ENCODE assay signal across 8 cellular contexts in the genomic region with DNA sequence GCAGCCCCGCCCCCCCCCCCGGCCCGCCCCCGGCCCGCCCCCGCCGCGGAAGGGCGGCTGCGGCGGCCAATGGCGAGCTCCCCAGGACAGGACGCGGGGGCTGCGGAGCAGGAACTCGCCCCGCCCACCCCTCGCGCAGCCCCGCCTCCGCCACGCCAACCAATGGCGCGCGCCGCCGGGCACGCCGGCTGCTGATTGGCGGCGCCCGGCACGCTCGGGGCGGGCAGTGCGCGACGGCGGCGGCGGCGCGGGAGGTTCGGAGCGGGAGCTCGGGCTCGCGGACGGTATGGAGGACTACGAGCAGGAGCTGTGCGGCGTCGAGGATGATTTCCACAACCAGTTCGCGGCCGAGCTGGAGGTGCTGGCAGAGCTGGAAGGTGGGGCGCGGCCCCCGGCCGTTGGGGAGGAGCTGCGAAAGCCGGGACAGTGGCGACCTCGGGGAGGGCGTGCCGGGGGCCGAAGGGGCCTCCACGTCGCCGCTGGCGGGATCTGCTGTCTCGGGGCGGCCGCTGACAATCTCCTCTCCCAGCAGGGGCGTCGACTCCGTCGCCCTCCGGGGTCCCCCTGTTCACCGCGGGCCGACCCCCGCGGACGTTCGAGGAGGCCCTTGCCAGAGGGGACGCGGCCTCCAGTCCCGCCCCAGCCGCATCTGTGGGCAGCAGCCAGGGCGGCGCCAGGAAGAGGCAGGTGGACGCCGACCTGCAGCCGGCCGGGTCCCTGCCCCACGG. TPM values are rescaled to one million over a fixed set of nuclear protein-coding genes. Genes with fewer than 3 reads are reported as not detected.
DNase-seq lines count a peak whose midpoint lies in the region; ATAC-seq and TF ChIP-seq lines count a peak whose summit lies in the region.

TSS of gene CHTF18 (plus strand) at position 222 of the 728 bp plus-strand sequence. CDS start at position 287, 65 bp downstream.

- CTCF ChIA-PET in naive thymus-derived CD4-positive, alpha-beta T cell (lab: Charles Lee), result no interaction called here

- H4K20me1 ChIP-seq in GM23338 (replicated peaks; ENCODE audit: insufficient read depth), result peaks cover 10% of the 10 kb centered on the region
- H4K20me1 ChIP-seq in fibroblast of lung (ENCODE audit: control insufficient read depth, extremely low read depth, insufficient read depth, low read length), result no peaks in the 10 kb centered on the region

- H3K27ac Mint-ChIP-seq in GM23338, result peak within 1 kb of the TSS; percentile 86; the same call in 1 of the 2 replicates
- peak within 1 kb of the TSS; percentile 56 for H3K27ac Mint-ChIP-seq in activated T-helper 17 cell treated with anti-CD3 and anti-CD28 coated beads, Interleukin-2, amount 50 U/mL, for 72 hours
- H3K27ac Mint-ChIP-seq in naive thymus-derived CD4-positive, alpha-beta T cell, result peak within 1 kb of the TSS in 6 of 9 donors; percentile 53 to 89 (median 78)
- H3K27ac Mint-ChIP-seq in stimulated activated effector memory CD8-positive, alpha-beta T cell treated with anti-CD3 and anti-CD28 coated beads, Interleukin-12 subunit alpha, Interleukin-12 subunit beta, amount 100 ng/mL, for 72 hours, result peak within 1 kb of the TSS; percentile 81

- peaks cover 17% of the 10 kb centered on the region for H3K36me3 Mint-ChIP-seq in GM23338 (ENCODE audit: low read depth)
- H3K36me3 Mint-ChIP-seq in activated T-helper 17 cell treated with anti-CD3 and anti-CD28 coated beads, Interleukin-2, amount 50 U/mL, for 72 hours (ENCODE audit: low read depth), result peaks cover 12% of the 10 kb centered on the region
- peaks cover 0 to 6% (median 0%) of the 10 kb centered on the region in 5 donors for H3K36me3 Mint-ChIP-seq in naive thymus-derived CD4-positive, alpha-beta T cell
- peaks cover 44% of the 10 kb centered on the region for H3K36me3 Mint-ChIP-seq in stimulated activated effector memory CD8-positive, alpha-beta T cell treated with anti-CD3 and anti-CD28 coated beads, Interleukin-12 subunit alpha, Interleukin-12 subunit beta, amount 100 ng/mL, for 72 hours

- peak within 1 kb of the TSS; percentile 90 for H3K4me3 ChIP-seq in GM23338
- peak within 1 kb of the TSS; percentile 75 to 94 (median 87) for H3K4me3 ChIP-seq in fibroblast of lung (replicated peaks in 1 of 4; ENCODE audit: control extremely low read depth in 1 of 4, insufficient read depth in 1 of 4, low read depth in 3 of 4, low read length in 4 of 4)
- H3K4me3 ChIP-seq in naive thymus-derived CD4-positive, alpha-beta T cell (ENCODE audit: low read length), result peak within 1 kb of the TSS; percentile 74

- no peak within 1 kb of the TSS for H3K27ac ChIP-seq in GM23338 (ENCODE audit: low read depth)
- H3K27ac ChIP-seq in fibroblast of lung (ENCODE audit: insufficient read depth, low read length), result peak within 1 kb of the TSS; percentile 50
- peak within 1 kb of the TSS; percentile 83 for H3K27ac ChIP-seq in naive thymus-derived CD4-positive, alpha-beta T cell (ENCODE audit: low read depth, low read length)

- H3K27me3 Mint-ChIP-seq in GM23338 (ENCODE audit: insufficient read depth, low read depth, poor library complexity), result peaks cover 14% of the 10 kb centered on the region
- no peaks in the 10 kb centered on the region for H3K27me3 Mint-ChIP-seq in activated T-helper 17 cell treated with anti-CD3 and anti-CD28 coated beads, Interleukin-2, amount 50 U/mL, for 72 hours
- no peaks in the 10 kb centered on the region for H3K27me3 Mint-ChIP-seq in naive thymus-derived CD4-positive, alpha-beta T cell

- H3K4me2 ChIP-seq in GM23338, result peak within 1 kb of the TSS; percentile 91
- peak within 1 kb of the TSS; percentile 87 for H3K4me2 ChIP-seq in fibroblast of lung (ENCODE audit: extremely low read depth, insufficient read depth, low read length)

- H3K9me3 Mint-ChIP-seq in GM23338, result no peaks in the 10 kb centered on the region; the same call in 2 of the 3 replicates
- H3K9me3 Mint-ChIP-seq in activated T-helper 17 cell treated with anti-CD3 and anti-CD28 coated beads, Interleukin-2, amount 50 U/mL, for 72 hours, result no peaks in the 10 kb centered on the region
- H3K9me3 Mint-ChIP-seq in naive thymus-derived CD4-positive, alpha-beta T cell, result peaks cover 0 to 2% (median 0%) of the 10 kb centered on the region in 11 donors
- no peaks in the 10 kb centered on the region for H3K9me3 Mint-ChIP-seq in stimulated activated effector memory CD8-positive, alpha-beta T cell treated with anti-CD3 and anti-CD28 coated beads, Interleukin-12 subunit alpha, Interleukin-12 subunit beta, amount 100 ng/mL, for 72 hours

- H3K4me1 ChIP-seq in GM23338 (ENCODE audit: insufficient read depth) (no peaks in the 10 kb centered on the region), fibroblast of lung (ENCODE audit: control insufficient read depth, extremely low read depth, insufficient read depth, low read length) (peaks cover 7% of the 10 kb centered on the region)
- H3K4me1 ChIP-seq in naive thymus-derived CD4-positive, alpha-beta T cell (ENCODE audit: control insufficient read depth in 2 of 2, insufficient read depth in 2 of 2, low read length in 2 of 2), result peaks cover 5 to 8% of the 10 kb centered on the region in 2 donors

- H3K9me3 ChIP-seq in fibroblast of lung (ENCODE audit: control insufficient read depth, insufficient read depth, low read depth, low read length), result no peaks in the 10 kb centered on the region
- H3K9me3 ChIP-seq in naive thymus-derived CD4-positive, alpha-beta T cell (ENCODE audit: control insufficient read depth in 2 of 3, low read length in 3 of 3), result no peaks in the 10 kb centered on the region

- no peaks in the 10 kb centered on the region for H3K9me2 ChIP-seq in GM23338 (ENCODE audit: insufficient read depth)

- ATAC-seq in GM23338, result peak; percentile 64
- ATAC-seq in activated T-helper 17 cell treated with anti-CD3 and anti-CD28 coated beads, Interleukin-2, amount 50 U/mL, for 72 hours (replicated peaks), result peak; percentile 95
- ATAC-seq in naive thymus-derived CD4-positive, alpha-beta T cell, result peak; percentile 98
- peak; percentile 86 for ATAC-seq in stimulated activated effector memory CD8-positive, alpha-beta T cell treated with anti-CD3 and anti-CD28 coated beads, Interleukin-12 subunit alpha, Interleukin-12 subunit beta, amount 100 ng/mL, for 72 hours

- no peaks in the 10 kb centered on the region for H3K4me1 Mint-ChIP-seq in GM23338
- H3K4me1 Mint-ChIP-seq in activated T-helper 17 cell treated with anti-CD3 and anti-CD28 coated beads, Interleukin-2, amount 50 U/mL, for 72 hours, result no peaks in the 10 kb centered on the region
- peaks cover 0 to 14% (median 5%) of the 10 kb centered on the region in 7 donors for H3K4me1 Mint-ChIP-seq in naive thymus-derived CD4-positive, alpha-beta T cell
- peaks cover 20% of the 10 kb centered on the region for H3K4me1 Mint-ChIP-seq in stimulated activated effector memory CD8-positive, alpha-beta T cell treated with anti-CD3 and anti-CD28 coated beads, Interleukin-12 subunit alpha, Interleukin-12 subunit beta, amount 100 ng/mL, for 72 hours

- intact Hi-C loops in naive thymus-derived CD4-positive, alpha-beta T cell (cut with micrococcal nuclease), result loop anchor here (1.0 to 5.0 kb wide), 6 partner anchors 19 to 184 kb away; partner anchors contain the start of genes CIAO3 (in 1 of the 2), LMF1 (in 1 of the 2) and METTL26 (in 1 of the 2)

- POLR2A ChIA-PET in naive thymus-derived CD4-positive, alpha-beta T cell (lab: Charles Lee), result interaction anchor here (0.6 to 1.2 kb wide), 5 partner anchors 15 to 93 kb away, joined by 3 to 5 read pairs (median 4); partner anchors contain the start of gene CIAO3

- peaks cover 11% of the 10 kb centered on the region; the same call in 1 of the 2 replicates for H3K79me2 ChIP-seq in GM23338 (replicated peaks; ENCODE audit: insufficient read depth)
- H3K79me2 ChIP-seq in fibroblast of lung (ENCODE audit: control insufficient read depth, insufficient read depth, low read length), result peaks cover 21% of the 10 kb centered on the region

- peak within 1 kb of the TSS; percentile 74 for H3K9ac ChIP-seq in fibroblast of lung (ENCODE audit: insufficient read depth, low read length)

- H3K4me3 Mint-ChIP-seq in GM23338, result peak within 1 kb of the TSS; percentile 88
- peak within 1 kb of the TSS; percentile 79 for H3K4me3 Mint-ChIP-seq in activated T-helper 17 cell treated with anti-CD3 and anti-CD28 coated beads, Interleukin-2, amount 50 U/mL, for 72 hours
- peak within 1 kb of the TSS; percentile 78 to 90 (median 86) for H3K4me3 Mint-ChIP-seq in naive thymus-derived CD4-positive, alpha-beta T cell
- peak within 1 kb of the TSS; percentile 77 for H3K4me3 Mint-ChIP-seq in stimulated activated effector memory CD8-positive, alpha-beta T cell treated with anti-CD3 and anti-CD28 coated beads, Interleukin-12 subunit alpha, Interleukin-12 subunit beta, amount 100 ng/mL, for 72 hours

- H2AFZ ChIP-seq in GM23338, result no peak within 1 kb of the TSS
- peak within 1 kb of the TSS; percentile 73 for H2AFZ ChIP-seq in fibroblast of lung (ENCODE audit: low read length)

- no peaks in the 10 kb centered on the region for H3F3A ChIP-seq in GM23338 (replicated peaks; ENCODE audit: low read depth)

- H3K36me3 ChIP-seq in GM23338 (ENCODE audit: insufficient read depth) (no peaks in the 10 kb centered on the region; the same call in 1 of the 2 replicates), fibroblast of lung (ENCODE audit: control insufficient read depth, insufficient read depth, low read length) (peaks cover 12% of the 10 kb centered on the region)
- H3K36me3 ChIP-seq in naive thymus-derived CD4-positive, alpha-beta T cell (ENCODE audit: control insufficient read depth in 2 of 3, insufficient read depth in 3 of 3, low read length in 3 of 3), result peaks cover 0 to 30% (median 0%) of the 10 kb centered on the region in 3 experiments

- no peak for TF ChIP-seq CTCF in GM23338 (conservative IDR thresholded peaks at IDR 0.05; ENCODE audit: low read depth in 2 of 2)
- no peak for TF ChIP-seq CTCF in fibroblast of lung (conservative IDR thresholded peaks at IDR 0.05 in 1 of 2, IDR thresholded peaks at IDR 0.05 in 1 of 2; ENCODE audit: low read depth in 1 of 2, low read length in 2 of 2)

- H3K27me3 ChIP-seq in GM23338 (ENCODE audit: insufficient read depth), result no peaks in the 10 kb centered on the region
- no peaks in the 10 kb centered on the region for H3K27me3 ChIP-seq in fibroblast of lung (ENCODE audit: control insufficient read depth, insufficient read depth, low read length)
- H3K27me3 ChIP-seq in naive thymus-derived CD4-positive, alpha-beta T cell (ENCODE audit: control insufficient read depth in 2 of 2, insufficient read depth in 2 of 2, low read length in 2 of 2), result no peaks in the 10 kb centered on the region

- peak; percentile 76 for DNase-seq in DMS79 treated with DMSO at 0.1 percent for 48 hours (lab: John Stamatoyannopoulos, UW)
- DNase-seq in GM23338 (ENCODE audit: low spot score), result peak; percentile 93
- peak; percentile 89 for DNase-seq in LHCN-M2 (ENCODE audit: low read depth)
- peak; percentile 84 for DNase-seq in RPMI7951 (ENCODE audit: low read depth)
- peak; percentile 84 to 89 for DNase-seq in fibroblast of lung (ENCODE audit: low read depth in 2 of 2)
- DNase-seq in naive thymus-derived CD4-positive, alpha-beta T cell, result peak; percentile 90 to 95 (median 95)
- peak; percentile 93 to 94 for DNase-seq in stimulated activated effector memory CD8-positive, alpha-beta T cell treated with anti-CD3 and anti-CD28 coated beads, Interleukin-12 subunit alpha, Interleukin-12 subunit beta, amount 100 ng/mL, for 72 hours (ENCODE audit: low spot score in 2 of 2)

RNA-seq across cellular contexts. Expression of gene CHTF18, which starts in this region (rescaled TPM):
- 108 and 129 TPM in 2 replicates for total RNA-seq in GM23338 (2014; rRNA removed; shearing (Covaris generic))
- polyA plus RNA-seq in GM23338 (2016; fragmentation: Nextera tagmentation; extraction: Ambion mirVana) (61.3 and 69.2 TPM in 2 replicates), fibroblast of lung (1.1 and 5.7 TPM in 2 replicates)
- total RNA-seq in LHCN-M2 (2014; rRNA removed) (39.2 and 51.2 TPM in 2 replicates), fibroblast of lung (1.3 and 4.3 TPM in 2 replicates)
- 15.1 TPM for polyA plus RNA-seq in LHCN-M2 (2012)
- total RNA-seq in RPMI7951 (2014; rRNA removed; shearing (Covaris generic)), result 11.7 and 17.5 TPM in 2 replicates
- total RNA-seq in activated T-helper 17 cell treated with anti-CD3 and anti-CD28 coated beads, Interleukin-2, amount 50 U/mL, for 72 hours, result 10 to 100 TPM; 65.4 to 87.1 TPM
- 3.5 and 16.0 TPM in 2 replicates for polyA plus RNA-seq in fibroblast of lung (2012)
- polyA minus RNA-seq in fibroblast of lung (ENCODE audit: low replicate concordance), result 3.5 and 7.7 TPM in 2 replicates
- 10 to 100 TPM; 32.0 to 74.8 (median 51.7) TPM for total RNA-seq in naive thymus-derived CD4-positive, alpha-beta T cell
- 1 to 10 TPM; 4.5 to 8.2 TPM for polyA plus RNA-seq in naive thymus-derived CD4-positive, alpha-beta T cell
